Comparison of ENCODE assay signal across 19 cellular contexts in the genomic region with DNA sequence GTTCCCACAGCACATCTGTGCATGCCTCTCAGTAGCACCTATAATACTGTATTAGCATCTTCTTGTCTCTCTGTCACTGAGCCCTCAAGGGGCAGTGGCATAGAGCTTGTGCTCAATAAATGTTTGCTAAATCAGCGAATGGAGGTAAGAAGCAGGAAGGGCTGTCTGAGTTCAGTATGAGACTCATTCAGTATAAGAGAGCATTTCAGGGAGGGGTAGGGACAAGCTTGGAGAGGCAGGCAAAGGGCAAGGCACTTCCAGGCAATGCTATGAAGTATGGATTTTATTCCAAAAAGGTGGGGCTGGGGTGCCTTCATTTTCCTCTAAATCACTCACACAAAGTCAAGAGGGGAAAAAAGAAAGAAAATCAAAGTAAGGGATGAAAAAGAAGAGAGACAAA. TPM values are rescaled to one million over a fixed set of nuclear protein-coding genes. Genes with fewer than 3 reads are reported as not detected.
DNase-seq lines count a peak whose midpoint lies in the region; ATAC-seq lines count a peak whose summit lies in the region.
"Had no signal": no experiment of that assay in that cellular context is flagged by ENCODE, and none has a peak within 500 bp of the region (broad histone marks: within the 10 kb centered on the region; RNA-seq: fewer than 3 reads in every experiment).

No MANE protein-coding gene starts in this region.

- H3K9me3 Mint-ChIP-seq in activated T-cell treated with anti-CD3 and anti-CD28 coated beads, Interleukin-2, amount 50 U/mL, for 72 hours = no peaks in the 10 kb centered on the region
- H3K9me3 Mint-ChIP-seq: CD4-positive, CD25-positive, alpha-beta regulatory T cell; CD8-positive, alpha-beta T cell had no signal

- peak; percentile 16 for DNase-seq in NCI-H2029 treated with DMSO at 0.1 percent for 48 hours (lab: John Stamatoyannopoulos, UW)
- DNase-seq in NCI-H2029 (lab: John Stamatoyannopoulos, UW) = no peak
- DNase-seq in DMS79 (lab: John Stamatoyannopoulos, UW) = peak; percentile 63
- DNase-seq in HT-29 (ENCODE audit: low spot score) = peak; percentile 55
- peak; percentile 62 for DNase-seq in SW480 (ENCODE audit: low spot score)
- no peak for DNase-seq in activated T-cell treated with anti-CD3 and anti-CD28 coated beads, Interleukin-2, amount 50 U/mL, for 72 hours
- no peak for DNase-seq in epidermal melanocyte (ENCODE audit: insufficient read length, low spot score)
- no peak for DNase-seq in Ammon's horn (ENCODE audit: low spot score)
- DNase-seq: BE2C; Caco-2; CD4-positive, CD25-positive, alpha-beta regulatory T cell; CD8-positive, alpha-beta T cell; DMS153; GF-D8; GM23248; H7; HCEC 1CT had no signal

- no peak overlapping the region for H3K4me3 Mint-ChIP-seq in activated T-cell treated with anti-CD3 and anti-CD28 coated beads, Interleukin-2, amount 50 U/mL, for 72 hours
- H3K4me3 Mint-ChIP-seq: CD4-positive, CD25-positive, alpha-beta regulatory T cell; CD8-positive, alpha-beta T cell had no signal

- no peaks in the 10 kb centered on the region for H3K27me3 Mint-ChIP-seq in activated T-cell treated with anti-CD3 and anti-CD28 coated beads, Interleukin-2, amount 50 U/mL, for 72 hours (ENCODE audit: low read depth)
- H3K27me3 Mint-ChIP-seq: CD4-positive, CD25-positive, alpha-beta regulatory T cell had no signal

- H3K4me1 Mint-ChIP-seq in activated T-cell treated with anti-CD3 and anti-CD28 coated beads, Interleukin-2, amount 50 U/mL, for 72 hours (ENCODE audit: low read depth) = peaks cover 11% of the 10 kb centered on the region

- ATAC-seq in activated T-cell treated with anti-CD3 and anti-CD28 coated beads, Interleukin-2, amount 50 U/mL, for 72 hours (replicated peaks in 1 of 2) = no peak
- ATAC-seq: CD8-positive, alpha-beta T cell had no signal

- peaks cover 6 to 12% of the 10 kb centered on the region in 2 donors for H3K36me3 Mint-ChIP-seq in activated T-cell treated with anti-CD3 and anti-CD28 coated beads, Interleukin-2, amount 50 U/mL, for 72 hours (ENCODE audit: insufficient read depth in 2 of 2)

- H3K27ac Mint-ChIP-seq in activated T-cell treated with anti-CD3 and anti-CD28 coated beads, Interleukin-2, amount 50 U/mL, for 72 hours = no peak overlapping the region
- H3K27ac Mint-ChIP-seq: CD4-positive, CD25-positive, alpha-beta regulatory T cell; CD8-positive, alpha-beta T cell had no signal

RNA-seq across cellular contexts. Expression of a gene that starts 51.3 kb away (rescaled TPM):
- 4.3 and 4.7 TPM in 2 replicates for total RNA-seq in HT-29 (2014; rRNA removed; shearing (Covaris generic))
- total RNA-seq in activated T-cell treated with anti-CD3 and anti-CD28 coated beads, Interleukin-2, amount 50 U/mL, for 72 hours = 100 to 1,000 TPM in 1 of 2 donors, 10 to 100 TPM in 1; 96.6 to 108 TPM
- total RNA-seq: G401, GM23248, H1, H7 had no signal

Comparison
In these comparisons a context has a peak if more than half of its experiments do, and no peak if none do; other contexts are left out.
1. DNase-seq: peak in NCI-H2029 treated with DMSO at 0.1 percent for 48 hours (single experiment), DMS79 (single experiment), HT-29 (single experiment) and SW480 (single experiment); none in NCI-H2029 (single experiment), activated T-cell treated with anti-CD3 and anti-CD28 coated beads, Interleukin-2, amount 50 U/mL, for 72 hours (0 of 2), epidermal melanocyte (single experiment) and Ammon's horn (single experiment).
2. RNA of a gene that starts 51.3 kb away (total RNA-seq): 96.6 to 108 TPM in activated T-cell treated with anti-CD3 and anti-CD28 coated beads, Interleukin-2, amount 50 U/mL, for 72 hours; 4.3 to 4.7 TPM in HT-29; every median in the first group is over 10 times any median in the second.